Comparison of ENCODE assay signal across 28 cellular contexts in genomic region chr1:28778021-28778420, GRCh38. TPM values are rescaled to one million over a fixed set of nuclear protein-coding genes. Genes with fewer than 3 reads are reported as not detected.
"Had no signal": no experiment of that assay in that cellular context is flagged by ENCODE, and none has a peak within 500 bp of the region (broad histone marks: within the 10 kb centered on the region; RNA-seq: fewer than 3 reads in every experiment).

No MANE protein-coding gene starts in this region.

- H3K36me3 Mint-ChIP-seq: memory B cell; stimulated activated naive B cell treated with anti-CD40 and anti-IgM and Interleukin-4, amounts not matched to agents 10 μg/mL and 1 μg/mL and 100 μg/mL, for 72 hours had no signal

- H3K4me3 Mint-ChIP-seq: memory B cell; naive thymus-derived CD4-positive, alpha-beta T cell; nephron; stimulated activated naive B cell treated with anti-CD40 and anti-IgM and Interleukin-4, amounts not matched to agents 10 μg/mL and 1 μg/mL and 100 μg/mL, for 72 hours; stimulated activated naive CD8-positive, alpha-beta T cell treated with anti-CD3 and anti-CD28 coated beads, Interleukin-15, Interleukin-2, amounts not matched to agents 100 ng/mL and 50 ng/mL, for 24 hours had no signal

- H3K27me3 ChIP-seq: dorsolateral prefrontal cortex, gastrocnemius medialis, ovary, transverse colon had no signal

- H3K4me1 ChIP-seq: gastrocnemius medialis had no signal

- H3K9me3 Mint-ChIP-seq: memory B cell; naive thymus-derived CD4-positive, alpha-beta T cell; nephron; stimulated activated naive B cell treated with anti-CD40 and anti-IgM and Interleukin-4, amounts not matched to agents 10 μg/mL and 1 μg/mL and 100 μg/mL, for 72 hours; stimulated activated naive CD8-positive, alpha-beta T cell treated with anti-CD3 and anti-CD28 coated beads, Interleukin-15, Interleukin-2, amounts not matched to agents 100 ng/mL and 50 ng/mL, for 24 hours had no signal

- H3K36me3 ChIP-seq: gastrocnemius medialis, ovary, transverse colon had no signal

- H3K27ac Mint-ChIP-seq: memory B cell; naive thymus-derived CD4-positive, alpha-beta T cell; stimulated activated naive B cell treated with anti-CD40 and anti-IgM and Interleukin-4, amounts not matched to agents 10 μg/mL and 1 μg/mL and 100 μg/mL, for 72 hours; stimulated activated naive CD8-positive, alpha-beta T cell treated with anti-CD3 and anti-CD28 coated beads, Interleukin-15, Interleukin-2, amounts not matched to agents 100 ng/mL and 50 ng/mL, for 24 hours had no signal

- H3K4me3 ChIP-seq: dorsolateral prefrontal cortex, gastrocnemius medialis, lung, ovary, psoas muscle, skin epidermis, thoracic aorta, transverse colon had no signal

- H3K27me3 Mint-ChIP-seq: memory B cell; stimulated activated naive B cell treated with anti-CD40 and anti-IgM and Interleukin-4, amounts not matched to agents 10 μg/mL and 1 μg/mL and 100 μg/mL, for 72 hours; stimulated activated naive CD8-positive, alpha-beta T cell treated with anti-CD3 and anti-CD28 coated beads, Interleukin-15, Interleukin-2, amounts not matched to agents 100 ng/mL and 50 ng/mL, for 24 hours had no signal

- H3K9me3 ChIP-seq: gastrocnemius medialis, ovary, psoas muscle, thoracic aorta, transverse colon had no signal

- DNase-seq: effector CD4-positive, alpha-beta T cell; foreskin fibroblast; gastrocnemius medialis; head of caudate nucleus; midbrain; naive thymus-derived CD4-positive, alpha-beta T cell; nucleus accumbens; ovary; psoas muscle; right cardiac atrium; stimulated activated CD4-positive, alpha-beta T cell treated with anti-CD3 and anti-CD28 coated beads, Interleukin-15, amount 100 ng/mL, for 24 hours; stimulated activated CD4-positive, alpha-beta T cell treated with anti-CD3 and anti-CD28 coated beads, Interleukin-2, amount 100 ng/mL, for 48 hours; stimulated activated naive B cell treated with anti-CD40 and anti-IgM and Interleukin-4, amounts not matched to agents 10 μg/mL and 1 μg/mL and 100 μg/mL, for 72 hours; transverse colon had no signal

- H3K27ac ChIP-seq: dorsolateral prefrontal cortex, epithelial cell of prostate, gastrocnemius medialis, ovary, psoas muscle, skin epidermis, thoracic aorta, transverse colon had no signal

- ATAC-seq: esophagus mucosa; gastrocnemius medialis; left lobe of liver; naive thymus-derived CD4-positive, alpha-beta T cell; psoas muscle; right cardiac atrium; stimulated activated naive B cell treated with anti-CD40 and anti-IgM and Interleukin-4, amounts not matched to agents 10 μg/mL and 1 μg/mL and 100 μg/mL, for 72 hours had no signal

RNA-seq across cellular contexts. Expression of gene OPRD1, which starts 33.9 kb away (rescaled TPM):
- total RNA-seq: esophagus mucosa; left lobe of liver; liver; mucosa of gallbladder; naive thymus-derived CD4-positive, alpha-beta T cell; renal cortical epithelial cell; right cardiac atrium; thoracic aorta; ureter had no signal
